ENCODE assay signal across 8 cellular contexts in the genomic region with DNA sequence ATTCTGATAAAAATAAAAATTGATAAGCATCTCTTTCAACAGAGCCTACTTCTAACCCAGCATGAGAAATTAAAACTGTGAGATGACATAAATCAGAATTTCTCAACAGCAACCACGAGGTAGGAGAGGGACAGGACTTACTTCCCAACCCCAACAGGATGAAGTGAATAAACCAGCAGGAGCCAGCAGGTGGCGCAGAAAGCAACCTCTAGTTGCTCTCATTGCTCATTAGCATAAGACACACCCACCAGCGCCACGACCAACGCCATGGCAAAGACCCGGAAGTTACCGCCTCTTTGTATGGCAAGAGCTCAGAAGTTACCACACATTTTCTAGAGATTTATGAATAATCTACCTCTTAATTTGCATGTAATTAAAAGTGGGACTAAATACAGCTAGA.
A peak's percentile ranks its signal among the peaks of the same experiment; 100 is the strongest.
DNase-seq lines count a peak whose midpoint lies in the region; ATAC-seq and TF ChIP-seq lines count a peak whose summit lies in the region.

No MANE protein-coding gene starts in this region.

- WGBS in endodermal cell (ENCODE audit: insufficient coverage in 1 of 2, insufficient read length in 1 of 2), 2 experiments = 33 to 46% methylated on average over 1 to 7 of the region's 7 CpGs

- H3K4me1 Mint-ChIP-seq in endodermal cell = peaks cover 11% of the 10 kb centered on the region
- H3K4me1 Mint-ChIP-seq in neural crest cell = no peaks in the 10 kb centered on the region

- no peaks in the 10 kb centered on the region for H3K36me3 ChIP-seq in endodermal cell (ENCODE audit: control insufficient read depth, insufficient read depth, low read length)

- H3K4me3 ChIP-seq in Jurkat, Clone E6-1 (ENCODE audit: low read length) = no peak overlapping the region
- no peak overlapping the region for H3K4me3 ChIP-seq in endodermal cell (ENCODE audit: low read length)

- H3K9me3 Mint-ChIP-seq in endodermal cell (peaks cover 5% of the 10 kb centered on the region), neural crest cell (peaks cover 5% of the 10 kb centered on the region)

- POLR2A ChIA-PET in RWPE1 (lab: Yijun Ruan, JAX; ENCODE audit: low non-redundant PET) = no interaction called here

- no peaks in the 10 kb centered on the region for H3K9me3 ChIP-seq in endodermal cell (ENCODE audit: control insufficient read depth, low read length)

- H3K27me3 ChIP-seq in endodermal cell (ENCODE audit: control insufficient read depth, insufficient read depth, low read length, poor library complexity, severe bottlenecking) = no peaks in the 10 kb centered on the region

- CTCF ChIA-PET in RWPE1 (lab: Yijun Ruan, JAX) = interaction anchor here (1.0 kb wide), 1 partner anchor 30 kb away, joined by 4 read pairs; no protein-coding TSS in a partner anchor

- no peaks in the 10 kb centered on the region for H3K4me1 ChIP-seq in endodermal cell (ENCODE audit: control insufficient read depth, insufficient read depth, low read length)

- ATAC-seq in GM21423 (IDR thresholded peaks at IDR 0.05; ENCODE audit: unreplicated experiment) = peak; percentile 79

- H3K27ac ChIP-seq in RWPE1 = no peak overlapping the region
- H3K27ac ChIP-seq in endodermal cell (ENCODE audit: low read depth, low read length) = no peak overlapping the region

- H3K27me3 Mint-ChIP-seq in endodermal cell (ENCODE audit: insufficient read depth) = no peaks in the 10 kb centered on the region
- H3K27me3 Mint-ChIP-seq in neural crest cell (ENCODE audit: low read depth) = no peaks in the 10 kb centered on the region

- no peak overlapping the region for H3K27ac Mint-ChIP-seq in endodermal cell
- no peak overlapping the region for H3K27ac Mint-ChIP-seq in neural crest cell (ENCODE audit: unreplicated experiment)

- peak; percentile 67 for TF ChIP-seq CTCF in RWPE1 (conservative IDR thresholded peaks at IDR 0.05; ENCODE audit: low read depth)
- TF ChIP-seq CTCF in endodermal cell (conservative IDR thresholded peaks at IDR 0.05) = peak; percentile 82
- TF ChIP-seq CTCF in neural crest cell (conservative IDR thresholded peaks at IDR 0.05) = peak; percentile 70

- peak; percentile 26 for DNase-seq in DMS114 treated with DMSO at 0.1 percent for 48 hours (lab: John Stamatoyannopoulos, UW; ENCODE audit: unreplicated experiment)
- peak; percentile 85 for DNase-seq in Jurkat, Clone E6-1 (ENCODE audit: low read depth, low spot score)
- peak; percentile 54 for DNase-seq in RWPE1 (ENCODE audit: low spot score)
- peak; percentile 96 for DNase-seq in endodermal cell
- peak; percentile 65 for DNase-seq in neural crest cell (ENCODE audit: low read depth, low spot score)
- no peak for DNase-seq in LoVo (ENCODE audit: low spot score)
- DNase-seq in DMS79 (lab: John Stamatoyannopoulos, UW) = no peak

- no peak overlapping the region for H3K4me3 Mint-ChIP-seq in endodermal cell
- H3K4me3 Mint-ChIP-seq in neural crest cell = no peak overlapping the region

- no peak overlapping the region for H3K9ac ChIP-seq in endodermal cell (ENCODE audit: extremely low read depth, low read length, poor library complexity, severe bottlenecking)

- no peaks in the 10 kb centered on the region for H3K36me3 Mint-ChIP-seq in endodermal cell (ENCODE audit: low read depth)
- H3K36me3 Mint-ChIP-seq in neural crest cell (ENCODE audit: low read depth) = no peaks in the 10 kb centered on the region

Comparison
In these comparisons a context has a peak if more than half of its experiments do, and no peak if none do; other contexts are left out.
1. DNase-seq: peak in DMS114 treated with DMSO at 0.1 percent for 48 hours (single experiment), Jurkat, Clone E6-1 (single experiment), RWPE1 (single experiment), endodermal cell (single experiment) and neural crest cell (single experiment); none in LoVo (single experiment) and DMS79 (single experiment).
2. Peak in every context shown above with its lines, with median percentiles within 50 percentile points of each other: CTCF ChIP-seq.